In the genomic region with DNA sequence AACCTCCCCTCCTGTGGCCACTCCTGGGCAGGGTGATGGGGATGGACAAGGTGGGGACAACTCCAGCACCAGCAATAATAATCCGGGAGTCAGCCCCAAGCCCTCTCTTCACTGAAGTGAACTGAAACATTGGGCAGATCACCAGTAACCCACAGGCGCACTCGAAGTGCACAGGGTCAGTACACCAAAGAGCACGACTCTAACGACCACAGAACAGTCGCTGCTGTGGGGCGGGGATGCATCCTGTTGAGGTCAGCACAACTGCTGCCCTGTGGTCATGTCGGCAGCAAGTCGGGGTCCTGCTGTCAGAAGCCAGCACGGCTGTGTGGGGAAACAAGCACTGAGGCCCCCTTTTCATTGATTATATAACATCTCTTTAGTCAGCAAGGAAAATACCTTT, we compare ENCODE assay signal across 23 cellular contexts. TPM values are rescaled to one million over a fixed set of nuclear protein-coding genes. Genes with fewer than 3 reads are reported as not detected.
DNase-seq lines count a peak whose midpoint lies in the region; ATAC-seq, FAIRE-seq and TF ChIP-seq lines count a peak whose summit lies in the region.
"Had no signal": no experiment of that assay in that cellular context is flagged by ENCODE, and none has a peak within 500 bp of the region (broad histone marks: within the 10 kb centered on the region; RNA-seq: fewer than 3 reads in every experiment).

No MANE protein-coding gene starts in this region.

- TF ChIP-seq POLR2A in right lobe of liver (IDR thresholded peaks at IDR 0.05) (no peak), HepG2 (IDR thresholded peaks at IDR 0.05; ENCODE audit: insufficient read depth in 1 of 2, low read depth in 2 of 2, low read length in 2 of 2) (no peak)

- H3K36me3 ChIP-seq in right lobe of liver (peaks cover 0 to 28% (median 5%) of the 10 kb centered on the region in 4 donors), HepG2 (replicated peaks in 1 of 2; ENCODE audit: control insufficient read depth in 1 of 2, insufficient read depth in 2 of 2, low read length in 2 of 2) (peaks cover 24 to 73% of the 10 kb centered on the region in 2 experiments; a peak in 4 of 5 replicates)

- H3K27ac Mint-ChIP-seq in activated CD8-positive, alpha-beta memory T cell treated with anti-CD3 and anti-CD28 coated beads, Interleukin-2, amount 10 ng/mL, durations not matched to agents 7 days and 5 days = peak overlapping the region; percentile 78
- peak overlapping the region; percentile 16 for H3K27ac Mint-ChIP-seq in T-helper 17 cell
- H3K27ac Mint-ChIP-seq in stimulated activated effector memory CD8-positive, alpha-beta T cell treated with anti-CD3 and anti-CD28 coated beads, Interleukin-12 subunit alpha, Interleukin-12 subunit beta, amount 100 ng/mL, for 72 hours = peak overlapping the region; percentile 54
- H3K27ac Mint-ChIP-seq: CD4-positive, alpha-beta T cell; GM23338 had no signal

- no peaks in the 10 kb centered on the region for H3K27me3 Mint-ChIP-seq in activated CD8-positive, alpha-beta memory T cell treated with anti-CD3 and anti-CD28 coated beads, Interleukin-2, amount 10 ng/mL, durations not matched to agents 7 days and 5 days
- no peaks in the 10 kb centered on the region for H3K27me3 Mint-ChIP-seq in T-helper 17 cell
- H3K27me3 Mint-ChIP-seq: CD4-positive, alpha-beta T cell had no signal

- H3K9me3 ChIP-seq in right lobe of liver = no peaks in the 10 kb centered on the region
- H3K9me3 ChIP-seq in HepG2 (ENCODE audit: low read length) = no peaks in the 10 kb centered on the region
- H3K9me3 ChIP-seq in T-helper 17 cell (ENCODE audit: control insufficient read depth, low read length, poor library complexity, severe bottlenecking) = no peaks in the 10 kb centered on the region
- H3K9me3 ChIP-seq: BLaER1 treated with 17β-estradiol and CSF1 and Interleukin-3, amounts not matched to agents 10 nM and 100 nM; MG63 had no signal

- no peak overlapping the region for H3K4me3 Mint-ChIP-seq in activated CD8-positive, alpha-beta memory T cell treated with anti-CD3 and anti-CD28 coated beads, Interleukin-2, amount 10 ng/mL, durations not matched to agents 7 days and 5 days
- H3K4me3 Mint-ChIP-seq in T-helper 17 cell = peak overlapping the region; percentile 19
- H3K4me3 Mint-ChIP-seq in stimulated activated effector memory CD8-positive, alpha-beta T cell treated with anti-CD3 and anti-CD28 coated beads, Interleukin-12 subunit alpha, Interleukin-12 subunit beta, amount 100 ng/mL, for 72 hours = no peak overlapping the region
- H3K4me3 Mint-ChIP-seq: CD4-positive, alpha-beta T cell; GM23338; H9 had no signal

- 80% methylated on average over 2 of the region's 10 CpGs for WGBS in right lobe of liver (ENCODE audit: insufficient coverage, low coverage, low lambda C conversion rate, missing lambda C conversion rate)
- 96% methylated on average over 10 of the region's 10 CpGs for WGBS in HepG2 (ENCODE audit: low lambda C conversion rate)

- H3K9me3 Mint-ChIP-seq in activated CD8-positive, alpha-beta memory T cell treated with anti-CD3 and anti-CD28 coated beads, Interleukin-2, amount 10 ng/mL, durations not matched to agents 7 days and 5 days (ENCODE audit: low read depth) = no peaks in the 10 kb centered on the region
- H3K9me3 Mint-ChIP-seq in stimulated activated effector memory CD8-positive, alpha-beta T cell treated with anti-CD3 and anti-CD28 coated beads, Interleukin-12 subunit alpha, Interleukin-12 subunit beta, amount 100 ng/mL, for 72 hours = no peaks in the 10 kb centered on the region
- H3K9me3 Mint-ChIP-seq: CD4-positive, alpha-beta T cell; GM23338; H9 had no signal

- no peak for FAIRE-seq in HepG2 (lab: Jason Lieb, UNC)
- FAIRE-seq: A549, D721Med had no signal

- H3K79me2 ChIP-seq in HepG2 (ENCODE audit: insufficient read depth, low read length) = no peaks in the 10 kb centered on the region

- H3K4me1 Mint-ChIP-seq in activated CD8-positive, alpha-beta memory T cell treated with anti-CD3 and anti-CD28 coated beads, Interleukin-2, amount 10 ng/mL, durations not matched to agents 7 days and 5 days = peaks cover 52% of the 10 kb centered on the region
- peaks cover 9% of the 10 kb centered on the region for H3K4me1 Mint-ChIP-seq in T-helper 17 cell
- H3K4me1 Mint-ChIP-seq in stimulated activated effector memory CD8-positive, alpha-beta T cell treated with anti-CD3 and anti-CD28 coated beads, Interleukin-12 subunit alpha, Interleukin-12 subunit beta, amount 100 ng/mL, for 72 hours = peaks cover 29% of the 10 kb centered on the region
- H3K4me1 Mint-ChIP-seq: GM23338, H9 had no signal

- no peak overlapping the region for H3K9ac ChIP-seq in HepG2 (ENCODE audit: insufficient read depth, low read depth, low read length)
- H3K9ac ChIP-seq: BLaER1 treated with 17β-estradiol and CSF1 and Interleukin-3, amounts not matched to agents 10 nM and 100 nM had no signal

- ATAC-seq in activated CD8-positive, alpha-beta memory T cell treated with anti-CD3 and anti-CD28 coated beads, Interleukin-2, amount 10 ng/mL, durations not matched to agents 7 days and 5 days = peak; percentile 41
- no peak for ATAC-seq in right lobe of liver
- no peak for ATAC-seq in HepG2
- no peak for ATAC-seq in T-helper 17 cell
- no peak for ATAC-seq in stimulated activated effector memory CD8-positive, alpha-beta T cell treated with anti-CD3 and anti-CD28 coated beads, Interleukin-12 subunit alpha, Interleukin-12 subunit beta, amount 100 ng/mL, for 72 hours
- ATAC-seq: A549, GM23338 had no signal

- peak; percentile 67 for DNase-seq in activated CD8-positive, alpha-beta memory T cell treated with anti-CD3 and anti-CD28 coated beads, Interleukin-2, amount 10 ng/mL, durations not matched to agents 7 days and 5 days
- no peak for DNase-seq in activated CD8-positive, alpha-beta memory T cell treated with anti-CD3 and anti-CD28 coated beads for 24 hours
- peak in 2 of 3 donors; percentile 15 to 34 for DNase-seq in right lobe of liver
- DNase-seq in HepG2 (ENCODE audit: low spot score) = no peak
- no peak for DNase-seq in T-helper 17 cell
- no peak for DNase-seq in stimulated activated effector memory CD8-positive, alpha-beta T cell treated with anti-CD3 and anti-CD28 coated beads, Interleukin-12 subunit alpha, Interleukin-12 subunit beta, amount 100 ng/mL, for 72 hours (ENCODE audit: low spot score in 2 of 2)
- no peak for DNase-seq in NCI-H2107 treated with DMSO at 0.1 percent for 48 hours (lab: John Stamatoyannopoulos, UW; ENCODE audit: unreplicated experiment)
- DNase-seq: AML-193; CD4-positive, alpha-beta T cell; H9; KBM-7; NCI-H2029; NCI-H446 treated with DMSO at 0.1 percent for 48 hours; NCI-H526; NCI-H82; NK-92 treated with Interleukin-12 subunit alpha and Interleukin-12 subunit beta, amount 100 ng/mL, for 24 hours; PC-9; SHP77 had no signal

- no peaks in the 10 kb centered on the region for H3K27me3 ChIP-seq in right lobe of liver
- H3K27me3 ChIP-seq in HepG2 (ENCODE audit: control insufficient read depth in 1 of 2, insufficient read depth in 2 of 2, low read length in 2 of 2) = no peaks in the 10 kb centered on the region
- H3K27me3 ChIP-seq: BLaER1 treated with 17β-estradiol and CSF1 and Interleukin-3, amounts not matched to agents 10 nM and 100 nM; MG63 had no signal

- CTCF ChIA-PET in activated CD8-positive, alpha-beta memory T cell treated with anti-CD3 and anti-CD28 coated beads, Interleukin-2, amount 10 ng/mL, durations not matched to agents 7 days and 5 days (lab: Charles Lee) = interaction anchor here (1.3 to 1.7 kb wide), 2 partner anchors 15 to 19 kb away, joined by 3 to 8 read pairs; a partner anchor contains a TSS
- CTCF ChIA-PET in HepG2 (lab: Yijun Ruan, JAX; ENCODE audit: low intra/inter-chr PET ratio, low total read pairs) = no interaction called here

- in situ Hi-C loops in HepG2 (cut with HindIII; ENCODE audit: extremely low pct_ligation_motif_present, low pct_unique_long_range_greater_than_20kb) = no loop called here

- TF ChIP-seq EP300 in HepG2 (IDR thresholded peaks at IDR 0.05; ENCODE audit: low read depth in 2 of 2, low read length in 2 of 2) = no peak
- TF ChIP-seq EP300 in HepG2 (CRISPR knock-in tag; IDR thresholded peaks at IDR 0.05; ENCODE audit: borderline replicate concordance) = no peak

- H3K4me2 ChIP-seq in HepG2 (ENCODE audit: low read depth, low read length) = no peak overlapping the region
- H3K4me2 ChIP-seq: A549; BLaER1 treated with 17β-estradiol and CSF1 and Interleukin-3, amounts not matched to agents 10 nM and 100 nM; GM23338; PC-9 had no signal

- H3K36me3 Mint-ChIP-seq in activated CD8-positive, alpha-beta memory T cell treated with anti-CD3 and anti-CD28 coated beads, Interleukin-2, amount 10 ng/mL, durations not matched to agents 7 days and 5 days = peaks cover 32% of the 10 kb centered on the region
- no peaks in the 10 kb centered on the region for H3K36me3 Mint-ChIP-seq in T-helper 17 cell (ENCODE audit: low read depth)
- H3K36me3 Mint-ChIP-seq in stimulated activated effector memory CD8-positive, alpha-beta T cell treated with anti-CD3 and anti-CD28 coated beads, Interleukin-12 subunit alpha, Interleukin-12 subunit beta, amount 100 ng/mL, for 72 hours = peaks cover 87% of the 10 kb centered on the region

- no peak overlapping the region for H2AFZ ChIP-seq in HepG2 (ENCODE audit: low read length)
- H2AFZ ChIP-seq: GM23338, PC-9 had no signal

- intact Hi-C loops in right lobe of liver (cut with DNase I) = no loop called here
- intact Hi-C loops in HepG2 (cut with micrococcal nuclease; ENCODE audit: unreplicated experiment) = no loop called here

- no peak for TF ChIP-seq CTCF in right lobe of liver (IDR thresholded peaks at IDR 0.05)
- no peak for TF ChIP-seq CTCF in HepG2 (CRISPR knock-in tag; IDR thresholded peaks at IDR 0.05)

- H3K4me1 ChIP-seq in right lobe of liver (no peaks in the 10 kb centered on the region), HepG2 (ENCODE audit: insufficient read depth, low read length) (no peaks in the 10 kb centered on the region)
- H3K4me1 ChIP-seq: A549 had no signal

- H3K4me3 ChIP-seq in right lobe of liver = no peak overlapping the region
- no peak overlapping the region for H3K4me3 ChIP-seq in HepG2 (replicated peaks in 1 of 3; ENCODE audit: insufficient read depth in 1 of 3, low read depth in 2 of 3, low read length in 3 of 3)
- H3K4me3 ChIP-seq: A549; BLaER1 treated with 17β-estradiol and CSF1 and Interleukin-3, amounts not matched to agents 10 nM and 100 nM; GM23338; MG63; PC-9 had no signal

- no TSS peak for BruUV-seq in HepG2 (replicated peaks; lab: Mats Ljungman, UMichigan)

- POLR2A ChIA-PET in HepG2 (lab: Yijun Ruan, JAX) = interaction anchor here (0.6 kb wide), 1 partner anchor 26 kb away, joined by 4 read pairs; no protein-coding TSS in a partner anchor

- H3K27ac ChIP-seq in right lobe of liver = no peak overlapping the region
- H3K27ac ChIP-seq in HepG2 (ENCODE audit: extremely low read length, insufficient read depth, low read length) = no peak overlapping the region
- H3K27ac ChIP-seq: A549; BLaER1 treated with 17β-estradiol and CSF1 and Interleukin-3, amounts not matched to agents 10 nM and 100 nM; PC-9 had no signal

- no peaks in the 10 kb centered on the region for H4K20me1 ChIP-seq in HepG2 (ENCODE audit: insufficient read depth, low read length)

- no peak for TF ChIP-seq RAD21 in HepG2 (CRISPR knock-in tag; IDR thresholded peaks at IDR 0.05)

RNA-seq across cellular contexts. Expression of a gene that starts 14.6 kb away (rescaled TPM):
- total RNA-seq in activated CD8-positive, alpha-beta memory T cell treated with anti-CD3 and anti-CD28 coated beads, Interleukin-2, amount 10 ng/mL, durations not matched to agents 7 days and 5 days = 10 to 100 TPM; 33.8 to 53.4 TPM
- total RNA-seq in right lobe of liver = 1 to 10 TPM; 1.4 to 6.2 (median 3.1) TPM
- 3.7 and 7.1 TPM in 2 replicates for total RNA-seq in HepG2 (2016; rRNA removed; fragmentation: Illumina TruSeq; extraction: Trizol)
- 9.5 and 9.7 TPM in 2 replicates for total RNA-seq in HepG2 (2016; cell fraction: cytosol; rRNA removed; fragmentation: Illumina TruSeq; extraction: Trizol; ENCODE audit: low read depth)
- 4.1 and 7.3 TPM in 2 replicates for total RNA-seq in HepG2 (2016; cell fraction: insoluble cytoplasmic fraction; rRNA removed; fragmentation: Illumina TruSeq; extraction: Trizol)
- total RNA-seq in HepG2 (2016; cell fraction: membrane; rRNA removed; fragmentation: Illumina TruSeq; extraction: Trizol) = 11.1 and 12.4 TPM in 2 replicates
- total RNA-seq in HepG2 (2016; cell fraction: nucleus; rRNA removed; fragmentation: Illumina TruSeq; extraction: Trizol) = 11.8 and 13.6 TPM in 2 replicates
- polyA plus RNA-seq in HepG2 (2011; rRNA removed) = 11.1 and 13.0 TPM in 2 replicates
- 5.4 and 7.4 TPM in 2 replicates for polyA plus RNA-seq in HepG2 (2011; cell fraction: cytosol; rRNA removed)
- polyA plus RNA-seq in HepG2 (2011; cell fraction: nucleus; rRNA removed) = 37.1 and 37.7 TPM in 2 replicates
- 7.2 and 10.3 TPM in 2 replicates for polyA plus RNA-seq in HepG2 (2012)
- 10.1 and 11.6 TPM in 2 replicates for polyA plus RNA-seq in HepG2 (2016; cell fraction: cytosol; fragmentation: Illumina TruSeq; extraction: Trizol; ENCODE audit: low read depth)
- 2.9 and 3.5 TPM in 2 replicates for polyA plus RNA-seq in HepG2 (2016; cell fraction: insoluble cytoplasmic fraction; fragmentation: Illumina TruSeq; extraction: Trizol; ENCODE audit: low read depth)
- polyA plus RNA-seq in HepG2 (2016; cell fraction: membrane; fragmentation: Illumina TruSeq; extraction: Trizol; ENCODE audit: low read depth) = 9.6 and 10.1 TPM in 2 replicates
- polyA plus RNA-seq in HepG2 (2016; cell fraction: nucleus; fragmentation: Illumina TruSeq; extraction: Trizol; ENCODE audit: insufficient read depth, low read depth) = 15.7 and 20.9 TPM in 2 replicates
- polyA minus RNA-seq in HepG2 (2011; rRNA and poly(A)+ RNA removed; ENCODE audit: low replicate concordance) = 12.4 and 52.9 TPM in 2 replicates
- polyA minus RNA-seq in HepG2 (2011; cell fraction: cytosol; rRNA and poly(A)+ RNA removed) = 3.9 and 4.6 TPM in 2 replicates
- 13.1 and 20.5 TPM in 2 replicates for polyA minus RNA-seq in HepG2 (2011; cell fraction: nucleus; rRNA and poly(A)+ RNA removed)
- 10 to 100 TPM; 19.6 to 21.5 TPM for total RNA-seq in T-helper 17 cell

RNA-seq across cellular contexts. Expression of a gene that starts 48.3 kb away (rescaled TPM):
- total RNA-seq in activated CD8-positive, alpha-beta memory T cell treated with anti-CD3 and anti-CD28 coated beads, Interleukin-2, amount 10 ng/mL, durations not matched to agents 7 days and 5 days = 100 to 1,000 TPM; 147 to 193 TPM
- 100 to 1,000 TPM in 4 of 6 experiments, 10 to 100 TPM in 2; 93.4 to 169 (median 123) TPM for total RNA-seq in right lobe of liver
- total RNA-seq in HepG2 (2016; rRNA removed; fragmentation: Illumina TruSeq; extraction: Trizol) = 112 and 127 TPM in 2 replicates
- 28.9 and 31.8 TPM in 2 replicates for total RNA-seq in HepG2 (2016; cell fraction: cytosol; rRNA removed; fragmentation: Illumina TruSeq; extraction: Trizol; ENCODE audit: low read depth)
- total RNA-seq in HepG2 (2016; cell fraction: insoluble cytoplasmic fraction; rRNA removed; fragmentation: Illumina TruSeq; extraction: Trizol) = 104 and 130 TPM in 2 replicates
- total RNA-seq in HepG2 (2016; cell fraction: membrane; rRNA removed; fragmentation: Illumina TruSeq; extraction: Trizol) = 40.6 and 42.7 TPM in 2 replicates
- total RNA-seq in HepG2 (2016; cell fraction: nucleus; rRNA removed; fragmentation: Illumina TruSeq; extraction: Trizol) = 81.3 and 97.5 TPM in 2 replicates
- 240 and 283 TPM in 2 replicates for polyA plus RNA-seq in HepG2 (2011; rRNA removed)
- polyA plus RNA-seq in HepG2 (2011; cell fraction: cytosol; rRNA removed) = 125 and 163 TPM in 2 replicates
- polyA plus RNA-seq in HepG2 (2011; cell fraction: nucleus; rRNA removed) = 405 and 449 TPM in 2 replicates
- polyA plus RNA-seq in HepG2 (2012) = 173 and 189 TPM in 2 replicates
- 15.5 and 18.4 TPM in 2 replicates for polyA plus RNA-seq in HepG2 (2016; cell fraction: cytosol; fragmentation: Illumina TruSeq; extraction: Trizol; ENCODE audit: low read depth)
- polyA plus RNA-seq in HepG2 (2016; cell fraction: insoluble cytoplasmic fraction; fragmentation: Illumina TruSeq; extraction: Trizol; ENCODE audit: low read depth) = 106 and 121 TPM in 2 replicates
- 25.7 and 26.7 TPM in 2 replicates for polyA plus RNA-seq in HepG2 (2016; cell fraction: membrane; fragmentation: Illumina TruSeq; extraction: Trizol; ENCODE audit: low read depth)
- 169 and 193 TPM in 2 replicates for polyA plus RNA-seq in HepG2 (2016; cell fraction: nucleus; fragmentation: Illumina TruSeq; extraction: Trizol; ENCODE audit: insufficient read depth, low read depth)
- polyA minus RNA-seq in HepG2 (2011; rRNA and poly(A)+ RNA removed; ENCODE audit: low replicate concordance) = 623 and 697 TPM in 2 replicates
- 98.0 and 120 TPM in 2 replicates for polyA minus RNA-seq in HepG2 (2011; cell fraction: cytosol; rRNA and poly(A)+ RNA removed)
- polyA minus RNA-seq in HepG2 (2011; cell fraction: nucleus; rRNA and poly(A)+ RNA removed) = 105 and 109 TPM in 2 replicates
- total RNA-seq in T-helper 17 cell = 10 to 100 TPM; 77.2 to 80.4 TPM

RNA-seq across cellular contexts. Expression of a gene that starts 57.7 kb away (rescaled TPM):
- 10 to 100 TPM; 19.0 to 24.6 TPM for total RNA-seq in activated CD8-positive, alpha-beta memory T cell treated with anti-CD3 and anti-CD28 coated beads, Interleukin-2, amount 10 ng/mL, durations not matched to agents 7 days and 5 days
- total RNA-seq in right lobe of liver (1 to 10 TPM; 1.8 to 2.9 (median 2.2) TPM), HepG2 (2016; rRNA removed; fragmentation: Illumina TruSeq; extraction: Trizol) (2.5 and 3.6 TPM in 2 replicates), T-helper 17 cell (1 to 10 TPM; 5.6 TPM)
- total RNA-seq in HepG2 (2016; cell fraction: cytosol; rRNA removed; fragmentation: Illumina TruSeq; extraction: Trizol; ENCODE audit: low read depth) = 0.97 and 1.0 TPM in 2 replicates
- total RNA-seq in HepG2 (2016; cell fraction: insoluble cytoplasmic fraction; rRNA removed; fragmentation: Illumina TruSeq; extraction: Trizol) = 2.1 and 3.8 TPM in 2 replicates
- total RNA-seq in HepG2 (2016; cell fraction: membrane; rRNA removed; fragmentation: Illumina TruSeq; extraction: Trizol) = 1.3 and 1.6 TPM in 2 replicates
- 7.6 and 7.9 TPM in 2 replicates for total RNA-seq in HepG2 (2016; cell fraction: nucleus; rRNA removed; fragmentation: Illumina TruSeq; extraction: Trizol)
- polyA plus RNA-seq in HepG2 (2011; rRNA removed) = 1.1 and 1.3 TPM in 2 replicates
- 0.40 and 0.46 TPM in 2 replicates for polyA plus RNA-seq in HepG2 (2011; cell fraction: cytosol; rRNA removed)
- 5.4 and 5.9 TPM in 2 replicates for polyA plus RNA-seq in HepG2 (2011; cell fraction: nucleus; rRNA removed)
- 0.97 and 1.2 TPM in 2 replicates for polyA plus RNA-seq in HepG2 (2012)
- 0.16 and 0.18 TPM in 2 replicates for polyA plus RNA-seq in HepG2 (2016; cell fraction: cytosol; fragmentation: Illumina TruSeq; extraction: Trizol; ENCODE audit: low read depth)
- 1.1 and 1.7 TPM in 2 replicates for polyA plus RNA-seq in HepG2 (2016; cell fraction: insoluble cytoplasmic fraction; fragmentation: Illumina TruSeq; extraction: Trizol; ENCODE audit: low read depth)
- polyA plus RNA-seq in HepG2 (2016; cell fraction: membrane; fragmentation: Illumina TruSeq; extraction: Trizol; ENCODE audit: low read depth) = 0.21 and 0.31 TPM in 2 replicates
- 12.5 and 14.1 TPM in 2 replicates for polyA plus RNA-seq in HepG2 (2016; cell fraction: nucleus; fragmentation: Illumina TruSeq; extraction: Trizol; ENCODE audit: insufficient read depth, low read depth)
- polyA minus RNA-seq in HepG2 (2011; rRNA and poly(A)+ RNA removed; ENCODE audit: low replicate concordance) = 1.5 and 3.9 TPM in 2 replicates
- 0.89 and 1.1 TPM in 2 replicates for polyA minus RNA-seq in HepG2 (2011; cell fraction: cytosol; rRNA and poly(A)+ RNA removed)
- 4.4 and 5.1 TPM in 2 replicates for polyA minus RNA-seq in HepG2 (2011; cell fraction: nucleus; rRNA and poly(A)+ RNA removed)

Comparison
In these comparisons a context has a peak if more than half of its experiments do, and no peak if none do; other contexts are left out.
1. DNase-seq: peak in activated CD8-positive, alpha-beta memory T cell treated with anti-CD3 and anti-CD28 coated beads, Interleukin-2, amount 10 ng/mL, durations not matched to agents 7 days and 5 days (single experiment) and right lobe of liver (2 of 3); none in activated CD8-positive, alpha-beta memory T cell treated with anti-CD3 and anti-CD28 coated beads for 24 hours (single experiment), HepG2 (single experiment), T-helper 17 cell (0 of 3), stimulated activated effector memory CD8-positive, alpha-beta T cell treated with anti-CD3 and anti-CD28 coated beads, Interleukin-12 subunit alpha, Interleukin-12 subunit beta, amount 100 ng/mL, for 72 hours (0 of 2) and NCI-H2107 treated with DMSO at 0.1 percent for 48 hours (single experiment).
2. H3K27ac Mint-ChIP-seq: peak in every context shown above with its lines; median percentile 78 in activated CD8-positive, alpha-beta memory T cell treated with anti-CD3 and anti-CD28 coated beads, Interleukin-2, amount 10 ng/mL, durations not matched to agents 7 days and 5 days; 54 in stimulated activated effector memory CD8-positive, alpha-beta T cell treated with anti-CD3 and anti-CD28 coated beads, Interleukin-12 subunit alpha, Interleukin-12 subunit beta, amount 100 ng/mL, for 72 hours; 16 in T-helper 17 cell.